ENCODE assay signal across 1 cellular context in the genomic region with DNA sequence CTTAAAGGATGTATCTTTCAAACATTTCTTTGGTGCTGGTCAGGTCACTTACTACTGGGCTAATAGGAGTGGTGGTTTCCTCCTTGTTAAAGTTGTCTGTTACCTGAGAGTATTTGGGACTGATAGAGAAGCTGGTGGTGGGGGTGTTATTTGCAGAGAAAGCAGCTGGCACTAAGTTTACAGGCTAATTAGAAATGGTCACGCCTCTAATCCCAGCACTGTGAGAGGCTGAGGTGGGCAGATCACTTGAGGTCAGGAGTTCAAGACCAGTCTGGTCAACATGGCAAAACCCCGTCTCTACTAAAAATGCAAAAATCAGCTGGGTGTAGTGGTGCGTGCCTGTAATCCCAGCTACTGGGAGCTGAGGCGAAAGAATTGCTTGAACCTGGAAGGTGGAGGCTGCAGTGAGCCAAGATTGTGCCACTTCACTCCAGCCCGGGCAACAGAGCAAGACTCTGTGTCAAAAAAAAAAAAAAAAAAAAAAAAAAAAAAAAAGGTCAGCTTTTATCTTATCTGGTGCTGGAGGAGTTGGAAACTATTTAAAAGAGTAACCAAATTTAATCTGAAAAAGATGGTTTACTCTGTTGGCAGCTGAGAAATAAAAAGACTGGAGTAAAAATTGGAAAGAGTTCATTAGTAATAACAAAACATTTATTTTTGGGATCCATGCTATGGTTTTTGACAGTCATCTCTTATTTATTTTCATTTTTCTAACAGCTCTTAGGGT.
TF ChIP-seq lines count a peak whose summit lies in the region.

No MANE protein-coding gene starts in this region.

TF ChIP-seq in HEK293, 187 proteins besides CTCF, POLR2A, EP300 and RAD21 (continued from another document):
- TF ChIP-seq, protein P1, sequence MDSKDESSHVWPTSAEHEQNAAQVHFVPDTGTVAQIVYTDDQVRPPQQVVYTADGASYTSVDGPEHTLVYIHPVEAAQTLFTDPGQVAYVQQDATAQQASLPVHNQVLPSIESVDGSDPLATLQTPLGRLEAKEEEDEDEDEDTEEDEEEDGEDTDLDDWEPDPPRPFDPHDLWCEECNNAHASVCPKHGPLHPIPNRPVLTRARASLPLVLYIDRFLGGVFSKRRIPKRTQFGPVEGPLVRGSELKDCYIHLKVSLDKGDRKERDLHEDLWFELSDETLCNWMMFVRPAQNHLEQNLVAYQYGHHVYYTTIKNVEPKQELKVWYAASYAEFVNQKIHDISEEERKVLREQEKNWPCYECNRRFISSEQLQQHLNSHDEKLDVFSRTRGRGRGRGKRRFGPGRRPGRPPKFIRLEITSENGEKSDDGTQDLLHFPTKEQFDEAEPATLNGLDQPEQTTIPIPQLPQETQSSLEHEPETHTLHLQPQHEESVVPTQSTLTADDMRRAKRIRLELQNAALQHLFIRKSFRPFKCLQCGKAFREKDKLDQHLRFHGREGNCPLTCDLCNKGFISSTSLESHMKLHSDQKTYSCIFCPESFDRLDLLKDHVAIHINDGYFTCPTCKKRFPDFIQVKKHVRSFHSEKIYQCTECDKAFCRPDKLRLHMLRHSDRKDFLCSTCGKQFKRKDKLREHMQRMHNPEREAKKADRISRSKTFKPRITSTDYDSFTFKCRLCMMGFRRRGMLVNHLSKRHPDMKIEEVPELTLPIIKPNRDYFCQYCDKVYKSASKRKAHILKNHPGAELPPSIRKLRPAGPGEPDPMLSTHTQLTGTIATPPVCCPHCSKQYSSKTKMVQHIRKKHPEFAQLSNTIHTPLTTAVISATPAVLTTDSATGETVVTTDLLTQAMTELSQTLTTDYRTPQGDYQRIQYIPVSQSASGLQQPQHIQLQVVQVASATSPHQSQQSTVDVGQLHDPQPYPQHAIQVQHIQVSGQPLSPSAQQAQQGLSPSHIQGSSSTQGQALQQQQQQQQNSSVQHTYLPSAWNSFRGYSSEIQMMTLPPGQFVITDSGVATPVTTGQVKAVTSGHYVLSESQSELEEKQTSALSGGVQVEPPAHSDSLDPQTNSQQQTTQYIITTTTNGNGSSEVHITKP (tag by site-specific recombination; IDR thresholded peaks at IDR 0.05) = peak; percentile 66
- TF ChIP-seq GLI2 (tag by site-specific recombination; IDR thresholded peaks at IDR 0.05; ENCODE audit: borderline replicate concordance, low read depth) (no peak), ZNF133 (tag by site-specific recombination; IDR thresholded peaks at IDR 0.05) (no peak), OSR2 (tag by site-specific recombination; IDR thresholded peaks at IDR 0.05) (0 out of 2 replicates have a peak, but pooled peaks have one; percentile 32), SP7 (tag by site-specific recombination; IDR thresholded peaks at IDR 0.05) (0 out of 2 replicates have a peak, but pooled peaks have one; percentile 9)
